Comparison of ENCODE assay signal across 2 cellular contexts in the genomic region with DNA sequence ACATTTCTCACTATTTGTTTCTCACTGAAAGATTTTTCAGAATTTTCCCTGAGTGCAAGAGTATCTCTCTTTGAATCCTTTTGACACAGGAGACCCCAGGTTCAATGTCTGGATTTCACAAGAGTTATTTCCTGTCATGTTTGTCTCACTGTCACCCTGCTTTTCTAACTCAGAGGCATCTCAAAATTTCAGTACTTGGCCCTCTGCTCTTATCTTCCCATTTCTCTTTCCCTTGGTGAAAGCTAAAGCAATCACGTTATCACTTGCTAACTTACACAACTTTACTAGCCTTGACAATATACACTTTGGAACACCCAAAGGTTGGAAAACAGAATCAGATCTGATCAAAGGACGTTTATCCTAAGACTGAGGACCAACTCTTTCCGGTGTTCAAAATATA.
TF ChIP-seq lines count a peak whose summit lies in the region.

No MANE protein-coding gene starts in this region.

TF ChIP-seq in A549, 52 proteins besides CTCF, POLR2A, EP300 and RAD21:
- TF ChIP-seq SMC3 (IDR thresholded peaks at IDR 0.05): no peak
- TF ChIP-seq NR3C1 (IDR thresholded peaks at IDR 0.05): no peak

TF ChIP-seq in H1, 55 proteins besides CTCF, POLR2A, EP300 and RAD21:
- TF ChIP-seq MAFK (IDR thresholded peaks at IDR 0.05; ENCODE audit: low read depth, low read length) (no peak), NANOG (IDR thresholded peaks at IDR 0.05; ENCODE audit: insufficient read depth, low read depth, low read length, poor library complexity, severe bottlenecking) (no peak), TCF12 (IDR thresholded peaks at IDR 0.05; ENCODE audit: low read depth, low read length) (no peak), BCL11A (IDR thresholded peaks at IDR 0.05; ENCODE audit: low read depth in 2 of 2, low read length in 2 of 2) (no peak), TBP (IDR thresholded peaks at IDR 0.05; ENCODE audit: low read depth, low read length) (no peak), RNF2 (IDR thresholded peaks at IDR 0.05; ENCODE audit: borderline replicate concordance, low read depth, low read length, missing control alignments, poor library complexity, severe bottlenecking) (no peak), TAF7 (optimal IDR thresholded peaks at IDR 0.05; ENCODE audit: borderline replicate concordance, low read depth, low read length) (no peak), HDAC6 (IDR thresholded peaks at IDR 0.05; ENCODE audit: low read depth, low read length) (no peak), RXRA (IDR thresholded peaks at IDR 0.05; ENCODE audit: insufficient read depth, low read depth, low read length) (no peak), YY1 (IDR thresholded peaks at IDR 0.05; ENCODE audit: low read depth, low read length) (no peak), SIN3A (conservative IDR thresholded peaks at IDR 0.05 in 1 of 2, IDR thresholded peaks at IDR 0.05 in 1 of 2; ENCODE audit: low read depth in 1 of 2, low read length in 2 of 2) (no peak), SUZ12 (IDR thresholded peaks at IDR 0.05; ENCODE audit: low read length) (no peak), GABPA (IDR thresholded peaks at IDR 0.05; ENCODE audit: borderline replicate concordance, insufficient read depth, low read length) (no peak), KDM5A (IDR thresholded peaks at IDR 0.05; ENCODE audit: low read length) (no peak), SAP30 (IDR thresholded peaks at IDR 0.05; ENCODE audit: insufficient read depth, insufficient replicate concordance, low read length) (no peak), SP4 (IDR thresholded peaks at IDR 0.05; ENCODE audit: low read length) (no peak), BACH1 (IDR thresholded peaks at IDR 0.05; ENCODE audit: low read length) (no peak)
- TF ChIP-seq, protein P1, sequence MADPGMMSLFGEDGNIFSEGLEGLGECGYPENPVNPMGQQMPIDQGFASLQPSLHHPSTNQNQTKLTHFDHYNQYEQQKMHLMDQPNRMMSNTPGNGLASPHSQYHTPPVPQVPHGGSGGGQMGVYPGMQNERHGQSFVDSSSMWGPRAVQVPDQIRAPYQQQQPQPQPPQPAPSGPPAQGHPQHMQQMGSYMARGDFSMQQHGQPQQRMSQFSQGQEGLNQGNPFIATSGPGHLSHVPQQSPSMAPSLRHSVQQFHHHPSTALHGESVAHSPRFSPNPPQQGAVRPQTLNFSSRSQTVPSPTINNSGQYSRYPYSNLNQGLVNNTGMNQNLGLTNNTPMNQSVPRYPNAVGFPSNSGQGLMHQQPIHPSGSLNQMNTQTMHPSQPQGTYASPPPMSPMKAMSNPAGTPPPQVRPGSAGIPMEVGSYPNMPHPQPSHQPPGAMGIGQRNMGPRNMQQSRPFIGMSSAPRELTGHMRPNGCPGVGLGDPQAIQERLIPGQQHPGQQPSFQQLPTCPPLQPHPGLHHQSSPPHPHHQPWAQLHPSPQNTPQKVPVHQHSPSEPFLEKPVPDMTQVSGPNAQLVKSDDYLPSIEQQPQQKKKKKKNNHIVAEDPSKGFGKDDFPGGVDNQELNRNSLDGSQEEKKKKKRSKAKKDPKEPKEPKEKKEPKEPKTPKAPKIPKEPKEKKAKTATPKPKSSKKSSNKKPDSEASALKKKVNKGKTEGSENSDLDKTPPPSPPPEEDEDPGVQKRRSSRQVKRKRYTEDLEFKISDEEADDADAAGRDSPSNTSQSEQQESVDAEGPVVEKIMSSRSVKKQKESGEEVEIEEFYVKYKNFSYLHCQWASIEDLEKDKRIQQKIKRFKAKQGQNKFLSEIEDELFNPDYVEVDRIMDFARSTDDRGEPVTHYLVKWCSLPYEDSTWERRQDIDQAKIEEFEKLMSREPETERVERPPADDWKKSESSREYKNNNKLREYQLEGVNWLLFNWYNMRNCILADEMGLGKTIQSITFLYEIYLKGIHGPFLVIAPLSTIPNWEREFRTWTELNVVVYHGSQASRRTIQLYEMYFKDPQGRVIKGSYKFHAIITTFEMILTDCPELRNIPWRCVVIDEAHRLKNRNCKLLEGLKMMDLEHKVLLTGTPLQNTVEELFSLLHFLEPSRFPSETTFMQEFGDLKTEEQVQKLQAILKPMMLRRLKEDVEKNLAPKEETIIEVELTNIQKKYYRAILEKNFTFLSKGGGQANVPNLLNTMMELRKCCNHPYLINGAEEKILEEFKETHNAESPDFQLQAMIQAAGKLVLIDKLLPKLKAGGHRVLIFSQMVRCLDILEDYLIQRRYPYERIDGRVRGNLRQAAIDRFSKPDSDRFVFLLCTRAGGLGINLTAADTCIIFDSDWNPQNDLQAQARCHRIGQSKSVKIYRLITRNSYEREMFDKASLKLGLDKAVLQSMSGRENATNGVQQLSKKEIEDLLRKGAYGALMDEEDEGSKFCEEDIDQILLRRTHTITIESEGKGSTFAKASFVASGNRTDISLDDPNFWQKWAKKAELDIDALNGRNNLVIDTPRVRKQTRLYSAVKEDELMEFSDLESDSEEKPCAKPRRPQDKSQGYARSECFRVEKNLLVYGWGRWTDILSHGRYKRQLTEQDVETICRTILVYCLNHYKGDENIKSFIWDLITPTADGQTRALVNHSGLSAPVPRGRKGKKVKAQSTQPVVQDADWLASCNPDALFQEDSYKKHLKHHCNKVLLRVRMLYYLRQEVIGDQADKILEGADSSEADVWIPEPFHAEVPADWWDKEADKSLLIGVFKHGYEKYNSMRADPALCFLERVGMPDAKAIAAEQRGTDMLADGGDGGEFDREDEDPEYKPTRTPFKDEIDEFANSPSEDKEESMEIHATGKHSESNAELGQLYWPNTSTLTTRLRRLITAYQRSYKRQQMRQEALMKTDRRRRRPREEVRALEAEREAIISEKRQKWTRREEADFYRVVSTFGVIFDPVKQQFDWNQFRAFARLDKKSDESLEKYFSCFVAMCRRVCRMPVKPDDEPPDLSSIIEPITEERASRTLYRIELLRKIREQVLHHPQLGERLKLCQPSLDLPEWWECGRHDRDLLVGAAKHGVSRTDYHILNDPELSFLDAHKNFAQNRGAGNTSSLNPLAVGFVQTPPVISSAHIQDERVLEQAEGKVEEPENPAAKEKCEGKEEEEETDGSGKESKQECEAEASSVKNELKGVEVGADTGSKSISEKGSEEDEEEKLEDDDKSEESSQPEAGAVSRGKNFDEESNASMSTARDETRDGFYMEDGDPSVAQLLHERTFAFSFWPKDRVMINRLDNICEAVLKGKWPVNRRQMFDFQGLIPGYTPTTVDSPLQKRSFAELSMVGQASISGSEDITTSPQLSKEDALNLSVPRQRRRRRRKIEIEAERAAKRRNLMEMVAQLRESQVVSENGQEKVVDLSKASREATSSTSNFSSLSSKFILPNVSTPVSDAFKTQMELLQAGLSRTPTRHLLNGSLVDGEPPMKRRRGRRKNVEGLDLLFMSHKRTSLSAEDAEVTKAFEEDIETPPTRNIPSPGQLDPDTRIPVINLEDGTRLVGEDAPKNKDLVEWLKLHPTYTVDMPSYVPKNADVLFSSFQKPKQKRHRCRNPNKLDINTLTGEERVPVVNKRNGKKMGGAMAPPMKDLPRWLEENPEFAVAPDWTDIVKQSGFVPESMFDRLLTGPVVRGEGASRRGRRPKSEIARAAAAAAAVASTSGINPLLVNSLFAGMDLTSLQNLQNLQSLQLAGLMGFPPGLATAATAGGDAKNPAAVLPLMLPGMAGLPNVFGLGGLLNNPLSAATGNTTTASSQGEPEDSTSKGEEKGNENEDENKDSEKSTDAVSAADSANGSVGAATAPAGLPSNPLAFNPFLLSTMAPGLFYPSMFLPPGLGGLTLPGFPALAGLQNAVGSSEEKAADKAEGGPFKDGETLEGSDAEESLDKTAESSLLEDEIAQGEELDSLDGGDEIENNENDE (IDR thresholded peaks at IDR 0.05; ENCODE audit: insufficient replicate concordance, low read length): no peak
- TF ChIP-seq, protein P2, sequence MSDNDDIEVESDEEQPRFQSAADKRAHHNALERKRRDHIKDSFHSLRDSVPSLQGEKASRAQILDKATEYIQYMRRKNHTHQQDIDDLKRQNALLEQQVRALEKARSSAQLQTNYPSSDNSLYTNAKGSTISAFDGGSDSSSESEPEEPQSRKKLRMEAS (IDR thresholded peaks at IDR 0.05): no peak
TF ChIP-seq in H1: peak in this region for 0.
